ENCODE assay signal across 9 cellular contexts in genomic region chr9:83511051-83511450, GRCh38. TPM values are rescaled to one million over a fixed set of nuclear protein-coding genes. Genes with fewer than 3 reads are reported as not detected.
DNase-seq lines count a peak whose midpoint lies in the region; ATAC-seq and TF ChIP-seq lines count a peak whose summit lies in the region.
"Had no signal": no experiment of that assay in that cellular context is flagged by ENCODE, and none has a peak within 500 bp of the region (broad histone marks: within the 10 kb centered on the region; RNA-seq: fewer than 3 reads in every experiment).

No MANE protein-coding gene starts in this region.

- intact Hi-C loops in esophagus squamous epithelium (cut with DNase I) = no loop called here
- intact Hi-C loops in left ventricle myocardium superior (cut with micrococcal nuclease) = no loop called here

- H3K9me3 ChIP-seq in esophagus squamous epithelium = no peaks in the 10 kb centered on the region

- H3K4me1 ChIP-seq in esophagus squamous epithelium = peaks cover 0 to 3% (median 0%) of the 10 kb centered on the region in 3 donors

- H3K4me3 ChIP-seq in fibroblast of the aortic adventitia (ENCODE audit: low read depth, low read length) (no peak overlapping the region), esophagus squamous epithelium (no peak overlapping the region)
- H3K4me3 ChIP-seq: K562 had no signal

- ATAC-seq in GM18517 (IDR thresholded peaks at IDR 0.05; ENCODE audit: unreplicated experiment) = peak; percentile 91
- peak; percentile 90 for ATAC-seq in GM21737 (IDR thresholded peaks at IDR 0.05; ENCODE audit: unreplicated experiment)
- no peak for ATAC-seq in left ventricle myocardium superior
- ATAC-seq: K562 had no signal

- H3K27ac ChIP-seq in esophagus squamous epithelium = peak overlapping the region in 1 of 4 donors; percentile 25

- no peaks in the 10 kb centered on the region for H3K36me3 ChIP-seq in esophagus squamous epithelium

- H3K27me3 ChIP-seq in esophagus squamous epithelium = no peaks in the 10 kb centered on the region

- TF ChIP-seq POLR2A in esophagus squamous epithelium (IDR thresholded peaks at IDR 0.05) = no peak

- TF ChIP-seq CTCF in fibroblast of the aortic adventitia (IDR thresholded peaks at IDR 0.05; ENCODE audit: insufficient read depth, low read length) (no peak), esophagus squamous epithelium (IDR thresholded peaks at IDR 0.05) (no peak)

- DNase-seq in M059J (ENCODE audit: low read depth) (peak; percentile 89), fibroblast of the aortic adventitia (ENCODE audit: low read depth) (peak; percentile 38), SHP77 (lab: John Stamatoyannopoulos, UW) (no peak), esophagus squamous epithelium (lab: John Stamatoyannopoulos, UW) (no peak), left ventricle myocardium superior (no peak), AG20443 (ENCODE audit: low spot score) (no peak)

- whole genome bisulfite sequencing in esophagus squamous epithelium, 2 donors = 60 to 70% methylated on average over 1 of the region's 1 CpG

RNA-seq across cellular contexts. Expression of gene FRMD3, which starts 27.1 kb away (rescaled TPM):
- 5.0 and 5.8 TPM in 2 replicates for total RNA-seq in M059J (2014; rRNA removed; shearing (Covaris generic))
- 2.0 and 4.8 TPM in 2 replicates for total RNA-seq in fibroblast of the aortic adventitia (ENCODE audit: low replicate concordance)
- total RNA-seq in esophagus squamous epithelium = 1 to 10 TPM in 3 of 4 donors, under 1 TPM in 1; 0.27 to 6.9 (median 2.1) TPM
- 97.7 TPM for total RNA-seq in left ventricle myocardium superior

Comparison
In these comparisons a context has a peak if more than half of its experiments do, and no peak if none do; other contexts are left out.
1. DNase-seq: peak in M059J (single experiment) and fibroblast of the aortic adventitia (single experiment); none in SHP77 (0 of 2), esophagus squamous epithelium (single experiment), left ventricle myocardium superior (single experiment) and AG20443 (single experiment).
2. RNA of gene FRMD3, which starts 27.1 kb away (total RNA-seq): 97.7 TPM in left ventricle myocardium superior (single experiment); 5.0 to 5.8 TPM in M059J, 2.0 to 4.8 TPM in fibroblast of the aortic adventitia and 0.27 to 6.9 TPM in esophagus squamous epithelium; every median in the first group is over 10 times any median in the second.